Comparison of ENCODE assay signal across 18 cellular contexts in genomic region chr10:90136731-90137316, GRCh38.
A peak's percentile ranks its signal among the peaks of the same experiment; 100 is the strongest.
DNase-seq lines count a peak whose midpoint lies in the region; ATAC-seq, FAIRE-seq and TF ChIP-seq lines count a peak whose summit lies in the region.
"Had no signal": no experiment of that assay in that cellular context is flagged by ENCODE, and none has a peak within 500 bp of the region (broad histone marks: within the 10 kb centered on the region; RNA-seq: fewer than 3 reads in every experiment).

No MANE protein-coding gene starts in this region.

- H3K4me1 ChIP-seq in endodermal cell (ENCODE audit: control insufficient read depth, insufficient read depth, low read length): peaks cover 2% of the 10 kb centered on the region
- H3K4me1 ChIP-seq: BLaER1 treated with 17β-estradiol and CSF1 and Interleukin-3, amounts not matched to agents 10 nM and 100 nM had no signal

- TF ChIP-seq CTCF in endodermal cell (conservative IDR thresholded peaks at IDR 0.05): no peak

- peaks cover 10% of the 10 kb centered on the region for H3K27me3 Mint-ChIP-seq in stimulated activated naive CD8-positive, alpha-beta T cell treated with anti-CD3 and anti-CD28 coated beads, Interleukin-15, amount 100 ng/mL, for 72 hours
- H3K27me3 Mint-ChIP-seq in endodermal cell (ENCODE audit: insufficient read depth): no peaks in the 10 kb centered on the region
- H3K27me3 Mint-ChIP-seq: naive B cell, type B pancreatic cell had no signal

- WGBS in endodermal cell (ENCODE audit: insufficient coverage in 1 of 2, insufficient read length in 1 of 2), 2 experiments: 76 to 82% methylated on average over 6 to 8 of the region's 8 CpGs

- peaks cover 58% of the 10 kb centered on the region for H3K9me3 ChIP-seq in endodermal cell (ENCODE audit: control insufficient read depth, low read length)

- peak overlapping the region; percentile 61 for H3K4me3 ChIP-seq in endodermal cell (ENCODE audit: low read length)

- FAIRE-seq in urothelium cell line (lab: Jason Lieb, UNC): no peak

- no peak overlapping the region for H3K9ac ChIP-seq in endodermal cell (ENCODE audit: extremely low read depth, low read length, poor library complexity, severe bottlenecking)
- H3K9ac ChIP-seq: BLaER1 treated with 17β-estradiol and CSF1 and Interleukin-3, amounts not matched to agents 10 nM and 100 nM had no signal

- H3K27ac Mint-ChIP-seq in stimulated activated naive CD8-positive, alpha-beta T cell treated with anti-CD3 and anti-CD28 coated beads, Interleukin-15, amount 100 ng/mL, for 72 hours: no peak overlapping the region
- no peak overlapping the region for H3K27ac Mint-ChIP-seq in endodermal cell
- H3K27ac Mint-ChIP-seq: activated naive CD4-positive, alpha-beta T cell treated with anti-CD3 and anti-CD28 coated beads, Interleukin-2, amount 50 U/mL, for 24 hours; naive B cell; type B pancreatic cell had no signal

- no peaks in the 10 kb centered on the region for H3K27me3 ChIP-seq in endodermal cell (ENCODE audit: control insufficient read depth, insufficient read depth, low read length, poor library complexity, severe bottlenecking)
- H3K27me3 ChIP-seq: BLaER1 treated with 17β-estradiol and CSF1 and Interleukin-3, amounts not matched to agents 10 nM and 100 nM had no signal

- no peaks in the 10 kb centered on the region for H3K36me3 ChIP-seq in endodermal cell (ENCODE audit: control insufficient read depth, insufficient read depth, low read length)

- no peak overlapping the region for H3K27ac ChIP-seq in endodermal cell (ENCODE audit: low read depth, low read length)
- H3K27ac ChIP-seq: BLaER1 treated with 17β-estradiol and CSF1 and Interleukin-3, amounts not matched to agents 10 nM and 100 nM had no signal

- H3K4me1 Mint-ChIP-seq in stimulated activated naive CD8-positive, alpha-beta T cell treated with anti-CD3 and anti-CD28 coated beads, Interleukin-15, amount 100 ng/mL, for 72 hours: no peaks in the 10 kb centered on the region
- H3K4me1 Mint-ChIP-seq in endodermal cell: no peaks in the 10 kb centered on the region
- H3K4me1 Mint-ChIP-seq: activated naive CD4-positive, alpha-beta T cell treated with anti-CD3 and anti-CD28 coated beads, Interleukin-2, amount 50 U/mL, for 24 hours; naive B cell had no signal

- peaks cover 8% of the 10 kb centered on the region for H3K36me3 Mint-ChIP-seq in endodermal cell (ENCODE audit: low read depth)

- H3K9me3 Mint-ChIP-seq in stimulated activated naive CD8-positive, alpha-beta T cell treated with anti-CD3 and anti-CD28 coated beads, Interleukin-15, amount 100 ng/mL, for 72 hours: peaks cover 22 to 36% of the 10 kb centered on the region in 2 donors
- peaks cover 59% of the 10 kb centered on the region for H3K9me3 Mint-ChIP-seq in endodermal cell

- no peak overlapping the region for H3K4me3 Mint-ChIP-seq in stimulated activated naive CD8-positive, alpha-beta T cell treated with anti-CD3 and anti-CD28 coated beads, Interleukin-15, amount 100 ng/mL, for 72 hours
- no peak overlapping the region for H3K4me3 Mint-ChIP-seq in endodermal cell
- H3K4me3 Mint-ChIP-seq: activated naive CD4-positive, alpha-beta T cell treated with anti-CD3 and anti-CD28 coated beads, Interleukin-2, amount 50 U/mL, for 24 hours; type B pancreatic cell had no signal

- intact Hi-C loops in posterior cingulate gyrus (cut with DNase I): loop anchor here (5.0 kb wide), 1 partner anchor 345 kb away; no protein-coding TSS in a partner anchor

- DNase-seq in stimulated activated naive CD8-positive, alpha-beta T cell treated with anti-CD3 and anti-CD28 coated beads, Interleukin-15, Interleukin-2, amounts not matched to agents 100 U/mL and 50 U/mL, for 24 hours: peak; percentile 19
- no peak for DNase-seq in stimulated activated naive CD8-positive, alpha-beta T cell treated with anti-CD3 and anti-CD28 coated beads, Interleukin-15, amount 100 ng/mL, for 72 hours
- DNase-seq in NCI-H69 (lab: John Stamatoyannopoulos, UW): peak; percentile 2
- DNase-seq in endodermal cell: peak; percentile 66
- no peak for DNase-seq in posterior cingulate gyrus
- no peak for DNase-seq in urothelium cell line (ENCODE audit: low spot score)
- no peak for DNase-seq in kidney glomerular epithelial cell (lab: John Stamatoyannopoulos, UW)
- DNase-seq: EL; hypothalamus; left ventricle myocardium superior; naive B cell; NCI-H2029; stimulated activated CD4-positive, alpha-beta T cell treated with anti-CD3 and anti-CD28 coated beads, Interleukin-1b, Interleukin-23, amount 100 ng/mL, for 48 hours; T-helper 9 cell had no signal

- ATAC-seq in stimulated activated naive CD8-positive, alpha-beta T cell treated with anti-CD3 and anti-CD28 coated beads, Interleukin-15, Interleukin-2, amounts not matched to agents 100 U/mL and 50 U/mL, for 24 hours: no peak
- ATAC-seq in stimulated activated naive CD8-positive, alpha-beta T cell treated with anti-CD3 and anti-CD28 coated beads, Interleukin-15, amount 100 ng/mL, for 72 hours: no peak
- ATAC-seq: left ventricle myocardium superior, Right ventricle myocardium inferior had no signal

Comparison
In these comparisons a context has a peak if more than half of its experiments do, and no peak if none do; other contexts are left out.
1. DNase-seq: peak in stimulated activated naive CD8-positive, alpha-beta T cell treated with anti-CD3 and anti-CD28 coated beads, Interleukin-15, Interleukin-2, amounts not matched to agents 100 U/mL and 50 U/mL, for 24 hours (single experiment), NCI-H69 (single experiment) and endodermal cell (single experiment); none in stimulated activated naive CD8-positive, alpha-beta T cell treated with anti-CD3 and anti-CD28 coated beads, Interleukin-15, amount 100 ng/mL, for 72 hours (0 of 2), posterior cingulate gyrus (0 of 10), urothelium cell line (single experiment) and kidney glomerular epithelial cell (single experiment).